In genomic region chr14:55942826-55943225, GRCh38 we compare ENCODE assay signal across 17 cellular contexts.
DNase-seq lines count a peak whose midpoint lies in the region; ATAC-seq and TF ChIP-seq lines count a peak whose summit lies in the region.
"Had no signal": no experiment of that assay in that cellular context is flagged by ENCODE, and none has a peak within 500 bp of the region (broad histone marks: within the 10 kb centered on the region; RNA-seq: fewer than 3 reads in every experiment).

No MANE protein-coding gene starts in this region.

- DNase-seq in GM23338 (ENCODE audit: low spot score) (peak; percentile 28), endodermal cell (no peak), hepatic stellate cell (ENCODE audit: low spot score) (no peak)
- DNase-seq in NK-92 treated with Interleukin-12 subunit alpha and Interleukin-12 subunit beta, amount 100 ng/mL, for 24 hours (lab: John Stamatoyannopoulos, UW): no peak
- no peak for DNase-seq in stimulated activated CD8-positive, alpha-beta memory T cell treated with anti-CD3 and anti-CD28 coated beads, Interleukin-4, amount 100 ng/mL, for 48 hours
- DNase-seq: C1 segment of cervical spinal cord; Caco-2; CD4-positive, CD25-positive, alpha-beta regulatory T cell; CD8-positive, alpha-beta T cell; DMS153; DND-41; GM23248; HCEC 1CT had no signal

- H3K27ac Mint-ChIP-seq in GM23338 (no peak overlapping the region), endodermal cell (no peak overlapping the region)
- H3K27ac Mint-ChIP-seq: B cell; CD4-positive, CD25-positive, alpha-beta regulatory T cell; CD8-positive, alpha-beta T cell had no signal

- WGBS in endodermal cell (ENCODE audit: insufficient coverage in 1 of 2, insufficient read length in 1 of 2), 2 experiments: 80 to 100% methylated on average over 1 of the region's 1 CpG

- no peaks in the 10 kb centered on the region for H3K79me2 ChIP-seq in GM23338 (replicated peaks; ENCODE audit: insufficient read depth)

- ATAC-seq in GM23338: peak; percentile 65
- ATAC-seq in GM19351 (IDR thresholded peaks at IDR 0.05; ENCODE audit: unreplicated experiment): no peak
- ATAC-seq: CD8-positive, alpha-beta T cell had no signal

- no peak overlapping the region for H2AFZ ChIP-seq in GM23338
- H2AFZ ChIP-seq: GM23248 had no signal

- H3K9me2 ChIP-seq in GM23338 (ENCODE audit: insufficient read depth): peaks cover 7% of the 10 kb centered on the region; the same call in 1 of the 2 replicates

- peaks cover 72% of the 10 kb centered on the region for H3K4me1 ChIP-seq in BLaER1
- no peaks in the 10 kb centered on the region for H3K4me1 ChIP-seq in GM23338 (ENCODE audit: insufficient read depth)
- H3K4me1 ChIP-seq in endodermal cell (ENCODE audit: control insufficient read depth, insufficient read depth, low read length): no peaks in the 10 kb centered on the region
- H3K4me1 ChIP-seq: Caco-2 had no signal

- H4K20me1 ChIP-seq in BLaER1 (no peaks in the 10 kb centered on the region), GM23338 (replicated peaks; ENCODE audit: insufficient read depth) (no peaks in the 10 kb centered on the region)

- H3K27me3 ChIP-seq in BLaER1: no peaks in the 10 kb centered on the region
- no peaks in the 10 kb centered on the region for H3K27me3 ChIP-seq in GM23338 (ENCODE audit: insufficient read depth)
- no peaks in the 10 kb centered on the region for H3K27me3 ChIP-seq in endodermal cell (ENCODE audit: control insufficient read depth, insufficient read depth, low read length, poor library complexity, severe bottlenecking)

- H3K27ac ChIP-seq in BLaER1 (peak overlapping the region; percentile 86), GM23338 (ENCODE audit: low read depth) (no peak overlapping the region), VCaP (peak overlapping the region; percentile 96), endodermal cell (ENCODE audit: low read depth, low read length) (no peak overlapping the region)
- H3K27ac ChIP-seq: GM23248 had no signal

- H3K9me3 ChIP-seq in BLaER1 (peaks cover 34% of the 10 kb centered on the region), endodermal cell (ENCODE audit: control insufficient read depth, low read length) (peaks cover 11% of the 10 kb centered on the region)
- H3K9me3 ChIP-seq: Caco-2 had no signal

- H3K4me1 Mint-ChIP-seq in GM23338: peaks cover 5% of the 10 kb centered on the region
- H3K4me1 Mint-ChIP-seq in endodermal cell: peaks cover under 1% of the 10 kb centered on the region
- H3K4me1 Mint-ChIP-seq: B cell; CD4-positive, CD25-positive, alpha-beta regulatory T cell had no signal

- H3K36me3 Mint-ChIP-seq in GM23338 (ENCODE audit: low read depth): peaks cover 3% of the 10 kb centered on the region; the same call in 1 of the 3 replicates
- no peaks in the 10 kb centered on the region for H3K36me3 Mint-ChIP-seq in endodermal cell (ENCODE audit: low read depth)
- H3K36me3 Mint-ChIP-seq: CD4-positive, CD25-positive, alpha-beta regulatory T cell; CD8-positive, alpha-beta T cell had no signal

- H3K4me3 Mint-ChIP-seq in GM23338 (no peak overlapping the region), endodermal cell (no peak overlapping the region)
- H3K4me3 Mint-ChIP-seq: B cell; CD4-positive, CD25-positive, alpha-beta regulatory T cell; CD8-positive, alpha-beta T cell had no signal

- H3K9me3 Mint-ChIP-seq in GM23338 (peaks cover 3% of the 10 kb centered on the region; the same call in 1 of the 3 replicates), endodermal cell (peaks cover 8% of the 10 kb centered on the region)
- H3K9me3 Mint-ChIP-seq: CD8-positive, alpha-beta T cell had no signal

- H3K27me3 Mint-ChIP-seq in GM23338 (ENCODE audit: insufficient read depth, low read depth, poor library complexity) (peaks cover 3% of the 10 kb centered on the region), endodermal cell (ENCODE audit: insufficient read depth) (no peaks in the 10 kb centered on the region)

- H3K36me3 ChIP-seq in BLaER1 (peaks cover 14% of the 10 kb centered on the region; the same call in 1 of the 2 replicates), GM23338 (ENCODE audit: insufficient read depth) (no peaks in the 10 kb centered on the region), endodermal cell (ENCODE audit: control insufficient read depth, insufficient read depth, low read length) (no peaks in the 10 kb centered on the region)

- TF ChIP-seq CTCF in GM23338 (conservative IDR thresholded peaks at IDR 0.05; ENCODE audit: low read depth in 2 of 2): peak in 1 of 2 experiments; percentile 25; a peak in 1 of 4 replicates
- TF ChIP-seq CTCF in VCaP (conservative IDR thresholded peaks at IDR 0.05): no peak
- TF ChIP-seq CTCF in endodermal cell (conservative IDR thresholded peaks at IDR 0.05): peak; percentile 40

- no peak overlapping the region for H3K9ac ChIP-seq in BLaER1
- no peak overlapping the region for H3K9ac ChIP-seq in endodermal cell (ENCODE audit: extremely low read depth, low read length, poor library complexity, severe bottlenecking)
- H3K9ac ChIP-seq: GM23248 had no signal

- H3K4me2 ChIP-seq in BLaER1 (peak overlapping the region; percentile 81), GM23338 (no peak overlapping the region)

- no peak overlapping the region for H3K4me3 ChIP-seq in BLaER1
- no peak overlapping the region for H3K4me3 ChIP-seq in GM23338
- H3K4me3 ChIP-seq in endodermal cell (ENCODE audit: low read length): no peak overlapping the region
- H3K4me3 ChIP-seq: GM23248 had no signal

- no peaks in the 10 kb centered on the region for H3F3A ChIP-seq in GM23338 (replicated peaks; ENCODE audit: low read depth)

TF ChIP-seq in GM23338, 12 proteins besides CTCF, POLR2A, EP300 and RAD21 (continues in another document):
- no peak for TF ChIP-seq EZH2 (IDR thresholded peaks at IDR 0.05; ENCODE audit: low read depth, unreplicated experiment)
- TF ChIP-seq STAT1 (IDR thresholded peaks at IDR 0.05; ENCODE audit: unreplicated experiment): no peak
- TF ChIP-seq NANOG (IDR thresholded peaks at IDR 0.05; ENCODE audit: borderline replicate concordance): no peak
- TF ChIP-seq POLR2AphosphoS5 (IDR thresholded peaks at IDR 0.05; ENCODE audit: low read depth): no peak
- TF ChIP-seq ETS1 (IDR thresholded peaks at IDR 0.05): no peak
- no peak for TF ChIP-seq JUNB (IDR thresholded peaks at IDR 0.05; ENCODE audit: unreplicated experiment)
- TF ChIP-seq ZNF331 (CRISPR knock-in tag; IDR thresholded peaks at IDR 0.05; ENCODE audit: low read depth): no peak
- TF ChIP-seq REST (IDR thresholded peaks at IDR 0.05; ENCODE audit: unreplicated experiment): no peak
- no peak for TF ChIP-seq CREB1 (CRISPR knock-in tag; IDR thresholded peaks at IDR 0.05; ENCODE audit: low read depth)
- TF ChIP-seq EZH2phosphoT487 (IDR thresholded peaks at IDR 0.05; ENCODE audit: unreplicated experiment): no peak
- TF ChIP-seq ZNF114 (CRISPR knock-in tag; IDR thresholded peaks at IDR 0.05): no peak

Comparison
In these comparisons a context has a peak if more than half of its experiments do, and no peak if none do; other contexts are left out.
1. H3K27ac ChIP-seq: peak in BLaER1 (single experiment) and VCaP (single experiment); none in GM23338 (single experiment) and endodermal cell (single experiment).